Comparison of ENCODE assay signal across 8 cellular contexts in genomic region chrX:77894921-77895886, GRCh38. TPM values are rescaled to one million over a fixed set of nuclear protein-coding genes. Genes with fewer than 3 reads are reported as not detected.
DNase-seq lines count a peak whose midpoint lies in the region; ATAC-seq and TF ChIP-seq lines count a peak whose summit lies in the region.

MAGT1 (minus strand) TSS chrX:77895435; CDS start chrX:77895410, 25 bp downstream.

- H3K27ac ChIP-seq in testis: peak within 1 kb of the TSS; percentile 90 to 93

- TF ChIP-seq CTCF in GM10248 (IDR thresholded peaks at IDR 0.05; ENCODE audit: control extremely low read depth, extremely low read depth, low read depth, missing control alignments) (no peak), omental fat pad (IDR thresholded peaks at IDR 0.05) (no peak), testis (IDR thresholded peaks at IDR 0.05) (no peak)

- CTCF ChIA-PET in GM10248 (lab: Yijun Ruan, JAX): interaction anchor here (1.0 kb wide), 1 partner anchor 15 kb away, joined by 3 read pairs; the partner anchor contains the start of gene ATP7A

- peak within 1 kb of the TSS; percentile 53 to 77 for H3K4me3 ChIP-seq in testis

- no peaks in the 10 kb centered on the region for H3K9me3 ChIP-seq in testis

- intact Hi-C loops in testis (cut with DNase I; ENCODE audit: low total_unique reads): no loop called here

- H3K4me3 Mint-ChIP-seq in activated naive CD8-positive, alpha-beta T cell: peak within 1 kb of the TSS; percentile 94

- ATAC-seq in HG02623 (IDR thresholded peaks at IDR 0.05; ENCODE audit: unreplicated experiment) (peak; percentile 89), omental fat pad (ENCODE audit: low FRiP score) (peak; percentile 95)

- H3K36me3 Mint-ChIP-seq in activated naive CD8-positive, alpha-beta T cell: peaks cover 2% of the 10 kb centered on the region

- POLR2A ChIA-PET in GM10248 (lab: Yijun Ruan, JAX): interaction anchor here (0.6 to 0.7 kb wide), 2 partner anchors 81 to 123 kb away, joined by 3 read pairs; no protein-coding TSS in a partner anchor

- no peaks in the 10 kb centered on the region for H3K4me1 ChIP-seq in testis

- TF ChIP-seq POLR2A in testis (IDR thresholded peaks at IDR 0.05): no peak

- H3K4me1 Mint-ChIP-seq in activated naive CD8-positive, alpha-beta T cell (ENCODE audit: low read depth): peaks cover 34% of the 10 kb centered on the region

- H3K27ac Mint-ChIP-seq in activated naive CD8-positive, alpha-beta T cell: peak within 1 kb of the TSS; percentile 99

- H3K27me3 Mint-ChIP-seq in activated naive CD8-positive, alpha-beta T cell: no peaks in the 10 kb centered on the region

- 1 to 3% methylated on average over 24 to 49 of the region's 49 CpGs for WGBS in testis, 2 donors

- no peaks in the 10 kb centered on the region for H3K36me3 ChIP-seq in testis (ENCODE audit: low read depth, missing control alignments)

- DNase-seq in GM10248 (ENCODE audit: extremely low spot score) (peak; percentile 82), NCI-H1105 (lab: John Stamatoyannopoulos, UW) (peak; percentile 88), SKM-1 treated with dmso at 0.1 percent for 144 hours (lab: John Stamatoyannopoulos, UW; ENCODE audit: unreplicated experiment) (peak; percentile 83), glomerular visceral epithelial cell (ENCODE audit: extremely low spot score) (peak; percentile 96), omental fat pad (ENCODE audit: low spot score) (peak; percentile 37), testis (peak; percentile 95)

- H3K9me3 Mint-ChIP-seq in activated naive CD8-positive, alpha-beta T cell (ENCODE audit: low read depth): no peaks in the 10 kb centered on the region

- H3K27me3 ChIP-seq in testis: no peaks in the 10 kb centered on the region

RNA-seq across cellular contexts. Expression of gene MAGT1, which starts in this region (rescaled TPM):
- total RNA-seq in omental fat pad: 10 to 100 TPM; 39.7 to 60.1 (median 43.4) TPM
- 10 to 100 TPM; 29.1 to 31.2 TPM for total RNA-seq in testis
- 25.0 TPM for polyA plus RNA-seq in testis (ENCODE audit: insufficient read depth, low read depth, low replicate concordance)

Comparison
In these comparisons a context has a peak if more than half of its experiments do, and no peak if none do; other contexts are left out.
1. Peak in every context shown above with its lines: DNase-seq, ATAC-seq, H3K4me3 ChIP-seq and H3K27ac ChIP-seq.
2. DNase-seq: peak in every context shown above with its lines; median percentile 96 in glomerular visceral epithelial cell; 95 in testis; 88 in NCI-H1105; 83 in SKM-1 treated with dmso at 0.1 percent for 144 hours; 82 in GM10248; 37 in omental fat pad.